Comparison of ENCODE assay signal across 1 cellular context in genomic region chr3:49021213-49021812, GRCh38.
TF ChIP-seq lines count a peak whose summit lies in the region.

No MANE protein-coding gene starts in this region.

TF ChIP-seq in K562, 482 proteins besides CTCF, POLR2A, EP300 and RAD21 (continued from another document and continues in another):
- TF ChIP-seq FOXP4 (CRISPR knock-in tag; IDR thresholded peaks at IDR 0.05; ENCODE audit: borderline replicate concordance) (no peak), RREB1 (CRISPR knock-in tag; IDR thresholded peaks at IDR 0.05) (0 out of 2 replicates have a peak, but pooled peaks have one; percentile 45), FOXJ2 (tag; IDR thresholded peaks at IDR 0.05) (no peak), TBL1XR1 (IDR thresholded peaks at IDR 0.05; ENCODE audit: low read length in 2 of 2) (peak in 1 of 2 experiments; percentile 70; a peak in 1 of 4 replicates), MYBL2 (IDR thresholded peaks at IDR 0.05; ENCODE audit: low read depth) (peak; percentile 70), MYBL2 (CRISPR knock-in tag; IDR thresholded peaks at IDR 0.05; ENCODE audit: borderline replicate concordance) (no peak), ESRRA (IDR thresholded peaks at IDR 0.05; ENCODE audit: borderline replicate concordance, low read depth) (peak; percentile 9; the same call in 1 of the 2 replicates), ZNF324 (CRISPR knock-in tag; IDR thresholded peaks at IDR 0.05) (no peak), SNAPC5 (CRISPR knock-in tag; IDR thresholded peaks at IDR 0.05) (no peak), ZNF3 (CRISPR knock-in tag; IDR thresholded peaks at IDR 0.05) (no peak), ZNF699 (CRISPR knock-in tag; IDR thresholded peaks at IDR 0.05; ENCODE audit: insufficient replicate concordance) (no peak), ZBTB26 (CRISPR knock-in tag; IDR thresholded peaks at IDR 0.05) (no peak), TFAP4 (CRISPR knock-in tag; IDR thresholded peaks at IDR 0.05; ENCODE audit: borderline replicate concordance) (peak; percentile 5; the same call in 1 of the 2 replicates), CCNT2 (IDR thresholded peaks at IDR 0.05; ENCODE audit: borderline replicate concordance, extremely low read depth, insufficient read length, low read depth, low read length) (peak; percentile 79), ZNF165 (CRISPR knock-in tag; IDR thresholded peaks at IDR 0.05; ENCODE audit: borderline replicate concordance) (no peak), RBM39 (optimal IDR thresholded peaks at IDR 0.05; ENCODE audit: low read depth, low read length) (no peak), ATF1 (CRISPR knock-in tag; IDR thresholded peaks at IDR 0.05) (peak; percentile 70), ATF1 (tag; IDR thresholded peaks at IDR 0.05) (no peak), PHF21A (IDR thresholded peaks at IDR 0.05; ENCODE audit: borderline replicate concordance, low read depth) (0 out of 2 replicates have a peak, but pooled peaks have one; percentile 4), ZFX (CRISPR knock-in tag; IDR thresholded peaks at IDR 0.05) (peak; percentile 89), ZNF184 (CRISPR knock-in tag; IDR thresholded peaks at IDR 0.05) (no peak), ZBTB1 (CRISPR knock-in tag; IDR thresholded peaks at IDR 0.05; ENCODE audit: borderline replicate concordance, low read depth) (0 out of 2 replicates have a peak, but pooled peaks have one; percentile 65), ZMIZ1 (IDR thresholded peaks at IDR 0.05; ENCODE audit: low read depth in 2 of 2, low read length in 2 of 2) (peak in 1 of 2 experiments; percentile 31; a peak in 1 of 4 replicates), TEAD4 (IDR thresholded peaks at IDR 0.05; ENCODE audit: low read length) (0 out of 2 replicates have a peak, but pooled peaks have one; percentile 10), TEAD4 (CRISPR knock-in tag; IDR thresholded peaks at IDR 0.05; ENCODE audit: borderline replicate concordance) (no peak), IFI16 (CRISPR knock-in tag; IDR thresholded peaks at IDR 0.05) (no peak), TCF3 (CRISPR knock-in tag; IDR thresholded peaks at IDR 0.05) (no peak), ZNF766 (CRISPR knock-in tag; conservative IDR thresholded peaks at IDR 0.05) (no peak), TFE3 (CRISPR knock-in tag; IDR thresholded peaks at IDR 0.05) (no peak), VEZF1 (CRISPR knock-in tag; IDR thresholded peaks at IDR 0.05) (peak; percentile 56), TBP (optimal IDR thresholded peaks at IDR 0.05; ENCODE audit: low read depth, low read length) (peak; percentile 98), TAF9B (IDR thresholded peaks at IDR 0.05; ENCODE audit: partially characterized antibody) (peak; percentile 79), MBD2 (IDR thresholded peaks at IDR 0.05; ENCODE audit: borderline replicate concordance, low read depth) (peak; percentile 86; the same call in 1 of the 2 replicates), HDAC6 (IDR thresholded peaks at IDR 0.05; ENCODE audit: low read depth, low read length) (no peak), KLF1 (tag; IDR thresholded peaks at IDR 0.05) (0 out of 2 replicates have a peak, but pooled peaks have one; percentile 58), ZNF232 (CRISPR knock-in tag; IDR thresholded peaks at IDR 0.05) (no peak; the same call in 1 of the 2 replicates), ZBTB17 (CRISPR knock-in tag; IDR thresholded peaks at IDR 0.05) (no peak; the same call in 1 of the 2 replicates), SUPT5H (IDR thresholded peaks at IDR 0.05) (peak; percentile 99), NBN (IDR thresholded peaks at IDR 0.05; ENCODE audit: low read depth) (no peak), MLLT1 (IDR thresholded peaks at IDR 0.05) (peak; percentile 51 to 82; a peak in 3 of 4 replicates), NR3C1 (CRISPR knock-in tag; IDR thresholded peaks at IDR 0.05) (0 out of 2 replicates have a peak, but pooled peaks have one; percentile 15), CREB1 (IDR thresholded peaks at IDR 0.05) (peak; percentile 92), CREB1 (CRISPR knock-in tag; IDR thresholded peaks at IDR 0.05) (peak; percentile 68), MXI1 (IDR thresholded peaks at IDR 0.05; ENCODE audit: low read depth, low read length) (no peak), ZNF436 (CRISPR knock-in tag; IDR thresholded peaks at IDR 0.05) (no peak), ELF1 (tag; IDR thresholded peaks at IDR 0.05) (peak; percentile 88), KLF13 (tag; IDR thresholded peaks at IDR 0.05; ENCODE audit: borderline replicate concordance, low read depth) (peak; percentile 45; the same call in 1 of the 2 replicates), EGR1 (conservative IDR thresholded peaks at IDR 0.05) (peak; percentile 64)
